3 cellular contexts compared by ENCODE assay signal in genomic region chr6:89121934-89122333, GRCh38.
TF ChIP-seq lines count a peak whose summit lies in the region.

No MANE protein-coding gene starts in this region.

TF ChIP-seq in A549, 52 proteins besides CTCF, POLR2A, EP300 and RAD21:
- TF ChIP-seq MAFK (IDR thresholded peaks at IDR 0.05; ENCODE audit: partially characterized antibody) (peak; percentile 92), TFCP2L1 (CRISPR knock-in tag; IDR thresholded peaks at IDR 0.05) (no peak), JUN (IDR thresholded peaks at IDR 0.05) (no peak), ZC3H11A (IDR thresholded peaks at IDR 0.05) (no peak), MAX (IDR thresholded peaks at IDR 0.05) (no peak)

TF ChIP-seq in IMR-90, 13 proteins besides CTCF, POLR2A, EP300 and RAD21:
- TF ChIP-seq CHD1 (IDR thresholded peaks at IDR 0.05; ENCODE audit: low read depth, low read length) (no peak), MAFK (IDR thresholded peaks at IDR 0.05; ENCODE audit: low read depth, low read length) (peak; percentile 95)

TF ChIP-seq in K562, 482 proteins besides CTCF, POLR2A, EP300 and RAD21:
- TF ChIP-seq MAFF (IDR thresholded peaks at IDR 0.05; ENCODE audit: low read length) (peak; percentile 88), ZNF316 (IDR thresholded peaks at IDR 0.05) (peak; percentile 93), XRCC5 (IDR thresholded peaks at IDR 0.05; ENCODE audit: low read depth, low read length) (no peak), MAFK (IDR thresholded peaks at IDR 0.05; ENCODE audit: low read length) (peak; percentile 86), MAFG (tag; conservative IDR thresholded peaks at IDR 0.05) (peak; percentile 82), CHAMP1 (IDR thresholded peaks at IDR 0.05) (no peak), ZSCAN32 (CRISPR knock-in tag; IDR thresholded peaks at IDR 0.05) (no peak), C11orf30 (IDR thresholded peaks at IDR 0.05; ENCODE audit: low read depth) (peak; percentile 83)
